1 cellular context compared by ENCODE assay signal in genomic region chr1:182262425-182262824, GRCh38.
TF ChIP-seq lines count a peak whose summit lies in the region.

No MANE protein-coding gene starts in this region.

TF ChIP-seq in K562, 482 proteins besides CTCF, POLR2A, EP300 and RAD21 (continued from another document and continues in another):
- TF ChIP-seq, protein P1, sequence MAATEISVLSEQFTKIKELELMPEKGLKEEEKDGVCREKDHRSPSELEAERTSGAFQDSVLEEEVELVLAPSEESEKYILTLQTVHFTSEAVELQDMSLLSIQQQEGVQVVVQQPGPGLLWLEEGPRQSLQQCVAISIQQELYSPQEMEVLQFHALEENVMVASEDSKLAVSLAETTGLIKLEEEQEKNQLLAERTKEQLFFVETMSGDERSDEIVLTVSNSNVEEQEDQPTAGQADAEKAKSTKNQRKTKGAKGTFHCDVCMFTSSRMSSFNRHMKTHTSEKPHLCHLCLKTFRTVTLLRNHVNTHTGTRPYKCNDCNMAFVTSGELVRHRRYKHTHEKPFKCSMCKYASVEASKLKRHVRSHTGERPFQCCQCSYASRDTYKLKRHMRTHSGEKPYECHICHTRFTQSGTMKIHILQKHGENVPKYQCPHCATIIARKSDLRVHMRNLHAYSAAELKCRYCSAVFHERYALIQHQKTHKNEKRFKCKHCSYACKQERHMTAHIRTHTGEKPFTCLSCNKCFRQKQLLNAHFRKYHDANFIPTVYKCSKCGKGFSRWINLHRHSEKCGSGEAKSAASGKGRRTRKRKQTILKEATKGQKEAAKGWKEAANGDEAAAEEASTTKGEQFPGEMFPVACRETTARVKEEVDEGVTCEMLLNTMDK (IDR thresholded peaks at IDR 0.05; ENCODE audit: borderline replicate concordance, insufficient read depth, low read depth, low read length, poor library complexity, severe bottlenecking): no peak
- no peak for TF ChIP-seq ETV5 (CRISPR knock-in tag; IDR thresholded peaks at IDR 0.05; ENCODE audit: low read depth)
- no peak for TF ChIP-seq KLF10 (CRISPR knock-in tag; IDR thresholded peaks at IDR 0.05)
- TF ChIP-seq CCNT2 (IDR thresholded peaks at IDR 0.05; ENCODE audit: borderline replicate concordance, extremely low read depth, insufficient read length, low read depth, low read length): no peak
- no peak for TF ChIP-seq ZBTB34 (CRISPR knock-in tag; IDR thresholded peaks at IDR 0.05)
- no peak for TF ChIP-seq ZNF644 (tag; IDR thresholded peaks at IDR 0.05; ENCODE audit: low read depth)
- TF ChIP-seq NONO (IDR thresholded peaks at IDR 0.05; ENCODE audit: low read depth in 2 of 2, low read length in 1 of 2): no peak
- no peak for TF ChIP-seq HNRNPK (IDR thresholded peaks at IDR 0.05; ENCODE audit: low read depth, low read length, poor library complexity, severe bottlenecking)
- no peak for TF ChIP-seq SUPT5H (IDR thresholded peaks at IDR 0.05)
- TF ChIP-seq NEUROD1 (IDR thresholded peaks at IDR 0.05; ENCODE audit: borderline replicate concordance, low read depth, low read length, partially characterized antibody): peak; percentile 24
- TF ChIP-seq ZNF263 (CRISPR knock-in tag; IDR thresholded peaks at IDR 0.05; ENCODE audit: borderline replicate concordance): no peak
- TF ChIP-seq TEAD4 (IDR thresholded peaks at IDR 0.05; ENCODE audit: low read length): peak; percentile 56; the same call in 1 of the 2 replicates
- no peak for TF ChIP-seq TEAD4 (CRISPR knock-in tag; IDR thresholded peaks at IDR 0.05; ENCODE audit: borderline replicate concordance)
- peak; percentile 19; the same call in 1 of the 2 replicates for TF ChIP-seq ZNF24 (IDR thresholded peaks at IDR 0.05)
- no peak for TF ChIP-seq ZNF217 (CRISPR knock-in tag; IDR thresholded peaks at IDR 0.05)
- no peak for TF ChIP-seq ZKSCAN3 (CRISPR knock-in tag; IDR thresholded peaks at IDR 0.05)
- TF ChIP-seq, protein P2, sequence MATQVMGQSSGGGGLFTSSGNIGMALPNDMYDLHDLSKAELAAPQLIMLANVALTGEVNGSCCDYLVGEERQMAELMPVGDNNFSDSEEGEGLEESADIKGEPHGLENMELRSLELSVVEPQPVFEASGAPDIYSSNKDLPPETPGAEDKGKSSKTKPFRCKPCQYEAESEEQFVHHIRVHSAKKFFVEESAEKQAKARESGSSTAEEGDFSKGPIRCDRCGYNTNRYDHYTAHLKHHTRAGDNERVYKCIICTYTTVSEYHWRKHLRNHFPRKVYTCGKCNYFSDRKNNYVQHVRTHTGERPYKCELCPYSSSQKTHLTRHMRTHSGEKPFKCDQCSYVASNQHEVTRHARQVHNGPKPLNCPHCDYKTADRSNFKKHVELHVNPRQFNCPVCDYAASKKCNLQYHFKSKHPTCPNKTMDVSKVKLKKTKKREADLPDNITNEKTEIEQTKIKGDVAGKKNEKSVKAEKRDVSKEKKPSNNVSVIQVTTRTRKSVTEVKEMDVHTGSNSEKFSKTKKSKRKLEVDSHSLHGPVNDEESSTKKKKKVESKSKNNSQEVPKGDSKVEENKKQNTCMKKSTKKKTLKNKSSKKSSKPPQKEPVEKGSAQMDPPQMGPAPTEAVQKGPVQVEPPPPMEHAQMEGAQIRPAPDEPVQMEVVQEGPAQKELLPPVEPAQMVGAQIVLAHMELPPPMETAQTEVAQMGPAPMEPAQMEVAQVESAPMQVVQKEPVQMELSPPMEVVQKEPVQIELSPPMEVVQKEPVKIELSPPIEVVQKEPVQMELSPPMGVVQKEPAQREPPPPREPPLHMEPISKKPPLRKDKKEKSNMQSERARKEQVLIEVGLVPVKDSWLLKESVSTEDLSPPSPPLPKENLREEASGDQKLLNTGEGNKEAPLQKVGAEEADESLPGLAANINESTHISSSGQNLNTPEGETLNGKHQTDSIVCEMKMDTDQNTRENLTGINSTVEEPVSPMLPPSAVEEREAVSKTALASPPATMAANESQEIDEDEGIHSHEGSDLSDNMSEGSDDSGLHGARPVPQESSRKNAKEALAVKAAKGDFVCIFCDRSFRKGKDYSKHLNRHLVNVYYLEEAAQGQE (CRISPR knock-in tag; IDR thresholded peaks at IDR 0.05; ENCODE audit: low read depth): no peak
- TF ChIP-seq ZNF347 (CRISPR knock-in tag; IDR thresholded peaks at IDR 0.05; ENCODE audit: low read depth): no peak
- TF ChIP-seq ZBED1 (IDR thresholded peaks at IDR 0.05): no peak
- 0 out of 4 replicates have a peak, but pooled peaks have one; percentile 28 to 71 for TF ChIP-seq ARNT (IDR thresholded peaks at IDR 0.05)
- TF ChIP-seq MAFG (tag; conservative IDR thresholded peaks at IDR 0.05): no peak
- TF ChIP-seq, protein P3, sequence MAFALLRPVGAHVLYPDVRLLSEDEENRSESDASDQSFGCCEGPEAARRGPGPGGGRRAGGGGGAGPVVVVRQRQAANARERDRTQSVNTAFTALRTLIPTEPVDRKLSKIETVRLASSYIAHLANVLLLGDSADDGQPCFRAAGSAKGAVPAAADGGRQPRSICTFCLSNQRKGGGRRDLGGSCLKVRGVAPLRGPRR (CRISPR knock-in tag; IDR thresholded peaks at IDR 0.05): no peak
- TF ChIP-seq, protein P4, sequence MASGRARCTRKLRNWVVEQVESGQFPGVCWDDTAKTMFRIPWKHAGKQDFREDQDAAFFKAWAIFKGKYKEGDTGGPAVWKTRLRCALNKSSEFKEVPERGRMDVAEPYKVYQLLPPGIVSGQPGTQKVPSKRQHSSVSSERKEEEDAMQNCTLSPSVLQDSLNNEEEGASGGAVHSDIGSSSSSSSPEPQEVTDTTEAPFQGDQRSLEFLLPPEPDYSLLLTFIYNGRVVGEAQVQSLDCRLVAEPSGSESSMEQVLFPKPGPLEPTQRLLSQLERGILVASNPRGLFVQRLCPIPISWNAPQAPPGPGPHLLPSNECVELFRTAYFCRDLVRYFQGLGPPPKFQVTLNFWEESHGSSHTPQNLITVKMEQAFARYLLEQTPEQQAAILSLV (tag; IDR thresholded peaks at IDR 0.05): no peak
- TF ChIP-seq TAF15 (IDR thresholded peaks at IDR 0.05; ENCODE audit: low read depth, low read length): no peak
- TF ChIP-seq GTF2E2 (tag; IDR thresholded peaks at IDR 0.05): no peak
- no peak for TF ChIP-seq CHAMP1 (IDR thresholded peaks at IDR 0.05)
- TF ChIP-seq ETV1 (tag; conservative IDR thresholded peaks at IDR 0.05; ENCODE audit: low read depth): peak; percentile 42; the same call in 1 of the 2 replicates
- no peak for TF ChIP-seq ZNF274 (IDR thresholded peaks at IDR 0.05; ENCODE audit: borderline replicate concordance, low read depth, low read length)
- TF ChIP-seq TSC22D4 (tag; IDR thresholded peaks at IDR 0.05): no peak
- TF ChIP-seq SNIP1 (IDR thresholded peaks at IDR 0.05; ENCODE audit: low read depth): 0 out of 2 replicates have a peak, but pooled peaks have one; percentile 17
- TF ChIP-seq, protein P5, sequence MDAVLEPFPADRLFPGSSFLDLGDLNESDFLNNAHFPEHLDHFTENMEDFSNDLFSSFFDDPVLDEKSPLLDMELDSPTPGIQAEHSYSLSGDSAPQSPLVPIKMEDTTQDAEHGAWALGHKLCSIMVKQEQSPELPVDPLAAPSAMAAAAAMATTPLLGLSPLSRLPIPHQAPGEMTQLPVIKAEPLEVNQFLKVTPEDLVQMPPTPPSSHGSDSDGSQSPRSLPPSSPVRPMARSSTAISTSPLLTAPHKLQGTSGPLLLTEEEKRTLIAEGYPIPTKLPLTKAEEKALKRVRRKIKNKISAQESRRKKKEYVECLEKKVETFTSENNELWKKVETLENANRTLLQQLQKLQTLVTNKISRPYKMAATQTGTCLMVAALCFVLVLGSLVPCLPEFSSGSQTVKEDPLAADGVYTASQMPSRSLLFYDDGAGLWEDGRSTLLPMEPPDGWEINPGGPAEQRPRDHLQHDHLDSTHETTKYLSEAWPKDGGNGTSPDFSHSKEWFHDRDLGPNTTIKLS (IDR thresholded peaks at IDR 0.05; ENCODE audit: borderline replicate concordance, low read depth): 0 out of 2 replicates have a peak, but pooled peaks have one; percentile 33
- TF ChIP-seq GABPB1 (CRISPR knock-in tag; IDR thresholded peaks at IDR 0.05): no peak
- TF ChIP-seq CBX5 (IDR thresholded peaks at IDR 0.05; ENCODE audit: borderline replicate concordance, low read depth): no peak
- TF ChIP-seq CBFA2T3 (IDR thresholded peaks at IDR 0.05): peak; percentile 82
- TF ChIP-seq ESRRA (IDR thresholded peaks at IDR 0.05; ENCODE audit: borderline replicate concordance, low read depth): peak; percentile 66; the same call in 1 of the 2 replicates
- TF ChIP-seq, protein P6, sequence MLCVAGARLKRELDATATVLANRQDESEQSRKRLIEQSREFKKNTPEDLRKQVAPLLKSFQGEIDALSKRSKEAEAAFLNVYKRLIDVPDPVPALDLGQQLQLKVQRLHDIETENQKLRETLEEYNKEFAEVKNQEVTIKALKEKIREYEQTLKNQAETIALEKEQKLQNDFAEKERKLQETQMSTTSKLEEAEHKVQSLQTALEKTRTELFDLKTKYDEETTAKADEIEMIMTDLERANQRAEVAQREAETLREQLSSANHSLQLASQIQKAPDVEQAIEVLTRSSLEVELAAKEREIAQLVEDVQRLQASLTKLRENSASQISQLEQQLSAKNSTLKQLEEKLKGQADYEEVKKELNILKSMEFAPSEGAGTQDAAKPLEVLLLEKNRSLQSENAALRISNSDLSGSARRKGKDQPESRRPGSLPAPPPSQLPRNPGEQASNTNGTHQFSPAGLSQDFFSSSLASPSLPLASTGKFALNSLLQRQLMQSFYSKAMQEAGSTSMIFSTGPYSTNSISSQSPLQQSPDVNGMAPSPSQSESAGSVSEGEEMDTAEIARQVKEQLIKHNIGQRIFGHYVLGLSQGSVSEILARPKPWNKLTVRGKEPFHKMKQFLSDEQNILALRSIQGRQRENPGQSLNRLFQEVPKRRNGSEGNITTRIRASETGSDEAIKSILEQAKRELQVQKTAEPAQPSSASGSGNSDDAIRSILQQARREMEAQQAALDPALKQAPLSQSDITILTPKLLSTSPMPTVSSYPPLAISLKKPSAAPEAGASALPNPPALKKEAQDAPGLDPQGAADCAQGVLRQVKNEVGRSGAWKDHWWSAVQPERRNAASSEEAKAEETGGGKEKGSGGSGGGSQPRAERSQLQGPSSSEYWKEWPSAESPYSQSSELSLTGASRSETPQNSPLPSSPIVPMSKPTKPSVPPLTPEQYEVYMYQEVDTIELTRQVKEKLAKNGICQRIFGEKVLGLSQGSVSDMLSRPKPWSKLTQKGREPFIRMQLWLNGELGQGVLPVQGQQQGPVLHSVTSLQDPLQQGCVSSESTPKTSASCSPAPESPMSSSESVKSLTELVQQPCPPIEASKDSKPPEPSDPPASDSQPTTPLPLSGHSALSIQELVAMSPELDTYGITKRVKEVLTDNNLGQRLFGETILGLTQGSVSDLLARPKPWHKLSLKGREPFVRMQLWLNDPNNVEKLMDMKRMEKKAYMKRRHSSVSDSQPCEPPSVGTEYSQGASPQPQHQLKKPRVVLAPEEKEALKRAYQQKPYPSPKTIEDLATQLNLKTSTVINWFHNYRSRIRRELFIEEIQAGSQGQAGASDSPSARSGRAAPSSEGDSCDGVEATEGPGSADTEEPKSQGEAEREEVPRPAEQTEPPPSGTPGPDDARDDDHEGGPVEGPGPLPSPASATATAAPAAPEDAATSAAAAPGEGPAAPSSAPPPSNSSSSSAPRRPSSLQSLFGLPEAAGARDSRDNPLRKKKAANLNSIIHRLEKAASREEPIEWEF (CRISPR knock-in tag; IDR thresholded peaks at IDR 0.05): no peak
- TF ChIP-seq, protein P7, sequence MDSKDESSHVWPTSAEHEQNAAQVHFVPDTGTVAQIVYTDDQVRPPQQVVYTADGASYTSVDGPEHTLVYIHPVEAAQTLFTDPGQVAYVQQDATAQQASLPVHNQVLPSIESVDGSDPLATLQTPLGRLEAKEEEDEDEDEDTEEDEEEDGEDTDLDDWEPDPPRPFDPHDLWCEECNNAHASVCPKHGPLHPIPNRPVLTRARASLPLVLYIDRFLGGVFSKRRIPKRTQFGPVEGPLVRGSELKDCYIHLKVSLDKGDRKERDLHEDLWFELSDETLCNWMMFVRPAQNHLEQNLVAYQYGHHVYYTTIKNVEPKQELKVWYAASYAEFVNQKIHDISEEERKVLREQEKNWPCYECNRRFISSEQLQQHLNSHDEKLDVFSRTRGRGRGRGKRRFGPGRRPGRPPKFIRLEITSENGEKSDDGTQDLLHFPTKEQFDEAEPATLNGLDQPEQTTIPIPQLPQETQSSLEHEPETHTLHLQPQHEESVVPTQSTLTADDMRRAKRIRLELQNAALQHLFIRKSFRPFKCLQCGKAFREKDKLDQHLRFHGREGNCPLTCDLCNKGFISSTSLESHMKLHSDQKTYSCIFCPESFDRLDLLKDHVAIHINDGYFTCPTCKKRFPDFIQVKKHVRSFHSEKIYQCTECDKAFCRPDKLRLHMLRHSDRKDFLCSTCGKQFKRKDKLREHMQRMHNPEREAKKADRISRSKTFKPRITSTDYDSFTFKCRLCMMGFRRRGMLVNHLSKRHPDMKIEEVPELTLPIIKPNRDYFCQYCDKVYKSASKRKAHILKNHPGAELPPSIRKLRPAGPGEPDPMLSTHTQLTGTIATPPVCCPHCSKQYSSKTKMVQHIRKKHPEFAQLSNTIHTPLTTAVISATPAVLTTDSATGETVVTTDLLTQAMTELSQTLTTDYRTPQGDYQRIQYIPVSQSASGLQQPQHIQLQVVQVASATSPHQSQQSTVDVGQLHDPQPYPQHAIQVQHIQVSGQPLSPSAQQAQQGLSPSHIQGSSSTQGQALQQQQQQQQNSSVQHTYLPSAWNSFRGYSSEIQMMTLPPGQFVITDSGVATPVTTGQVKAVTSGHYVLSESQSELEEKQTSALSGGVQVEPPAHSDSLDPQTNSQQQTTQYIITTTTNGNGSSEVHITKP (IDR thresholded peaks at IDR 0.05; ENCODE audit: partially characterized antibody): no peak
